Comparison of ENCODE assay signal across 8 cellular contexts in the genomic region with DNA sequence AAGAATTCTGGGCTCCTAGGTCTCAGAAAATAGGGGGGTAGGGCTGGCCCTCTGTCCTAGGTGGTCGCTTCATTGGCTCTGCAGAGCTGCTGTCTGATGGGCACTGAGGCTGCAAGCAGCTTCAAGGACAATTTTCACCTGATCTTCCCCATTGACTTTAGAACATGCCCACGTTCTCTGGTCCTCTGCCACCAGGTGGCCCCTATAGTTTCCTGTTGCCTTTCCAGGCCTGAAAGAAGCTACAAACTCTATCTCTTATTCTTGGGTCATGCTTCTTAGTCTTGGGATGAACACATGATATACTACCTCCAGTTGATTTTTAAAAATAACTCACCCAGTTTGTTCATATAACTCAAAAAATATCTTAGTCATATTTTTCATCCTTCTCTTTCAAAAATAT. TPM values are rescaled to one million over a fixed set of nuclear protein-coding genes. Genes with fewer than 3 reads are reported as not detected.
A peak's percentile ranks its signal among the peaks of the same experiment; 100 is the strongest.
DNase-seq lines count a peak whose midpoint lies in the region; ATAC-seq and TF ChIP-seq lines count a peak whose summit lies in the region.

No MANE protein-coding gene starts in this region.

- no peaks in the 10 kb centered on the region for H3K79me2 ChIP-seq in SK-N-SH (ENCODE audit: insufficient read depth)

- H4K20me1 ChIP-seq in SK-N-SH (ENCODE audit: insufficient read depth) = no peaks in the 10 kb centered on the region

- H3K4me3 ChIP-seq in SK-N-SH (ENCODE audit: low read depth in 2 of 2, low read length in 1 of 2) (no peak overlapping the region), colonic mucosa (no peak overlapping the region), neutrophil (ENCODE audit: low read depth in 1 of 2, low read length in 1 of 2) (no peak overlapping the region)

- DNase-seq in DMS53 (lab: John Stamatoyannopoulos, UW) = peak; percentile 63
- DNase-seq in SK-N-SH = peak; percentile 47
- no peak for DNase-seq in colonic mucosa
- DNase-seq in Ammon's horn (ENCODE audit: low spot score) = no peak

- TF ChIP-seq CTCF in SK-N-SH (IDR thresholded peaks at IDR 0.05) = peak; percentile 42; the same call in 1 of the 2 replicates
- TF ChIP-seq CTCF in colonic mucosa (IDR thresholded peaks at IDR 0.05) = peak; percentile 21
- peak; percentile 17 for TF ChIP-seq CTCF in neutrophil (IDR thresholded peaks at IDR 0.05)

- no peaks in the 10 kb centered on the region for H3F3A ChIP-seq in SK-N-SH (replicated peaks; ENCODE audit: insufficient read depth)

- intact Hi-C loops in colonic mucosa (cut with DNase I) = no loop called here

- H3K36me3 ChIP-seq in SK-N-SH (replicated peaks in 1 of 2; ENCODE audit: control insufficient read depth in 1 of 2, insufficient read depth in 2 of 2, low read length in 1 of 2) (no peaks in the 10 kb centered on the region), colonic mucosa (no peaks in the 10 kb centered on the region), neutrophil (no peaks in the 10 kb centered on the region)

- no peak overlapping the region for H3K4me2 ChIP-seq in SK-N-SH

- ATAC-seq in HG03432 (IDR thresholded peaks at IDR 0.05; ENCODE audit: unreplicated experiment) = peak; percentile 40
- ATAC-seq in GM18868 (IDR thresholded peaks at IDR 0.05; ENCODE audit: unreplicated experiment) = no peak
- ATAC-seq in GM19035 (IDR thresholded peaks at IDR 0.05; ENCODE audit: unreplicated experiment) = no peak

- TF ChIP-seq RAD21 in SK-N-SH (IDR thresholded peaks at IDR 0.05; ENCODE audit: low read length) = peak; percentile 57

- H3K9ac ChIP-seq in SK-N-SH (no peak overlapping the region), colonic mucosa (ENCODE audit: low read depth in 2 of 2, low read length in 2 of 2) (no peak overlapping the region)

- H3K9me2 ChIP-seq in SK-N-SH = no peaks in the 10 kb centered on the region

- POLR2A ChIA-PET in SK-N-SH (lab: Yijun Ruan, JAX) = no interaction called here

- no peak overlapping the region for H2AFZ ChIP-seq in SK-N-SH (ENCODE audit: low read depth)

- WGBS in SK-N-SH (ENCODE audit: low lambda C conversion rate) = 60% methylated on average over 1 of the region's 2 CpGs

- TF ChIP-seq EP300 in SK-N-SH (IDR thresholded peaks at IDR 0.05; ENCODE audit: borderline replicate concordance in 1 of 2, low read depth in 1 of 2, low read length in 1 of 2) = no peak

- no peaks in the 10 kb centered on the region for H3K4me1 ChIP-seq in SK-N-SH (ENCODE audit: control insufficient read depth in 1 of 2, insufficient read depth in 2 of 2, low read depth in 1 of 2, low read length in 1 of 2)
- H3K4me1 ChIP-seq in colonic mucosa = no peaks in the 10 kb centered on the region
- peaks cover 18% of the 10 kb centered on the region in 2 experiments for H3K4me1 ChIP-seq in neutrophil (ENCODE audit: control insufficient read depth in 1 of 2, insufficient read depth in 1 of 2, low read depth in 1 of 2, low read length in 1 of 2)

- peaks cover 5% of the 10 kb centered on the region; the same call in 1 of the 2 replicates for H3K27me3 ChIP-seq in SK-N-SH (ENCODE audit: insufficient read depth)
- H3K27me3 ChIP-seq in colonic mucosa = no peaks in the 10 kb centered on the region
- no peaks in the 10 kb centered on the region for H3K27me3 ChIP-seq in neutrophil

- no peak overlapping the region for H3K27ac ChIP-seq in SK-N-SH (ENCODE audit: low read depth in 2 of 2, low read length in 1 of 2)
- no peak overlapping the region for H3K27ac ChIP-seq in colonic mucosa
- H3K27ac ChIP-seq in neutrophil = peak overlapping the region; percentile 64

- H3K9me3 ChIP-seq in SK-N-SH (no peaks in the 10 kb centered on the region), colonic mucosa (no peaks in the 10 kb centered on the region), neutrophil (no peaks in the 10 kb centered on the region)

- CTCF ChIA-PET in SK-N-SH (lab: Yijun Ruan, JAX) = interaction anchor here (1.1 to 1.6 kb wide), 5 partner anchors 10 to 849 kb away, joined by 3 to 7 read pairs (median 3); no protein-coding TSS in a partner anchor

TF ChIP-seq in SK-N-SH, 30 proteins besides CTCF, POLR2A, EP300 and RAD21:
- TF ChIP-seq RFX5 (IDR thresholded peaks at IDR 0.05; ENCODE audit: low read length) (no peak), SMC3 (IDR thresholded peaks at IDR 0.05; ENCODE audit: low read depth, low read length) (peak; percentile 43; the same call in 1 of the 2 replicates)

RNA-seq across cellular contexts. Expression of a gene that starts 26.3 kb away (rescaled TPM):
- polyA plus RNA-seq in SK-N-SH (2012; rRNA removed) = not detected in 2 replicates
- not detected in 2 replicates for polyA plus RNA-seq in SK-N-SH (2012; cell fraction: cytosol; rRNA removed)
- polyA plus RNA-seq in SK-N-SH (2012; cell fraction: nucleus; rRNA removed) = not detected in 2 replicates
- total RNA-seq in colonic mucosa = not detected

Comparison
In these comparisons a context has a peak if more than half of its experiments do, and no peak if none do; other contexts are left out.
1. DNase-seq: peak in DMS53 (single experiment) and SK-N-SH (single experiment); none in colonic mucosa (single experiment) and Ammon's horn (single experiment).
2. Peak in every context shown above with its lines, with median percentiles within 50 percentile points of each other: CTCF ChIP-seq.